Comparison of ENCODE assay signal across 8 cellular contexts in genomic region chr7:65006094-65006992, GRCh38. TPM values are rescaled to one million over a fixed set of nuclear protein-coding genes. Genes with fewer than 3 reads are reported as not detected.
DNase-seq lines count a peak whose midpoint lies in the region; ATAC-seq and TF ChIP-seq lines count a peak whose summit lies in the region.

TSS of gene ERV3-1 (minus strand) at chr7:65006687. CDS start at chr7:64993026, 13,661 bp downstream.

- peaks cover 14% of the 10 kb centered on the region for H3K27me3 Mint-ChIP-seq in GM23338 (ENCODE audit: insufficient read depth, low read depth, poor library complexity)
- no peaks in the 10 kb centered on the region for H3K27me3 Mint-ChIP-seq in nephron (ENCODE audit: low read depth)
- no peaks in the 10 kb centered on the region for H3K27me3 Mint-ChIP-seq in stimulated activated naive CD8-positive, alpha-beta T cell treated with anti-CD3 and anti-CD28 coated beads, Interleukin-15, Interleukin-2, amounts not matched to agents 100 ng/mL and 50 ng/mL, for 24 hours

- H3K79me2 ChIP-seq in GM23338 (replicated peaks; ENCODE audit: insufficient read depth): peaks cover 46% of the 10 kb centered on the region

- H3K4me1 ChIP-seq in GM23338 (ENCODE audit: insufficient read depth) (peaks cover 15% of the 10 kb centered on the region), RWPE2 (ENCODE audit: insufficient read depth, poor library complexity, severe bottlenecking) (peaks cover 3% of the 10 kb centered on the region)

- peaks cover 25% of the 10 kb centered on the region for H3K36me3 Mint-ChIP-seq in GM23338 (ENCODE audit: low read depth)
- H3K36me3 Mint-ChIP-seq in nephron (ENCODE audit: low read depth): peaks cover 53% of the 10 kb centered on the region
- peaks cover 39% of the 10 kb centered on the region for H3K36me3 Mint-ChIP-seq in stimulated activated naive CD8-positive, alpha-beta T cell treated with anti-CD3 and anti-CD28 coated beads, Interleukin-15, Interleukin-2, amounts not matched to agents 100 ng/mL and 50 ng/mL, for 24 hours (ENCODE audit: low read depth)

- no peaks in the 10 kb centered on the region for H3K27me3 ChIP-seq in GM23338 (ENCODE audit: insufficient read depth)
- H3K27me3 ChIP-seq in RWPE2 (ENCODE audit: insufficient read depth, poor library complexity, severe bottlenecking): no peaks in the 10 kb centered on the region

- peak within 1 kb of the TSS; percentile 1 for H2AFZ ChIP-seq in GM23338

- DNase-seq in Daoy (ENCODE audit: low read depth) (peak; percentile 98), GM23338 (ENCODE audit: low spot score) (peak; percentile 98), LHCN-M2 (ENCODE audit: low read depth) (peak; percentile 97), RWPE2 (ENCODE audit: low spot score) (peak; percentile 93), fibroblast of the aortic adventitia (ENCODE audit: low read depth) (peak; percentile 93)
- DNase-seq in activated effector memory CD4-positive, alpha-beta T cell treated with Interleukin-2 at 50 U/mL for 16 hours: peak; percentile 88

- H3K4me2 ChIP-seq in GM23338: peak within 1 kb of the TSS; percentile 87

- H3K9me3 ChIP-seq in RWPE2 (ENCODE audit: severe bottlenecking): no peaks in the 10 kb centered on the region

- no peaks in the 10 kb centered on the region for H3K36me3 ChIP-seq in GM23338 (ENCODE audit: insufficient read depth)
- peaks cover 11% of the 10 kb centered on the region; the same call in 1 of the 2 replicates for H3K36me3 ChIP-seq in RWPE2 (ENCODE audit: low read depth)

- H4K20me1 ChIP-seq in GM23338 (replicated peaks; ENCODE audit: insufficient read depth): no peaks in the 10 kb centered on the region

- no peaks in the 10 kb centered on the region for H3K9me2 ChIP-seq in GM23338 (ENCODE audit: insufficient read depth)

- TF ChIP-seq CTCF in GM23338 (conservative IDR thresholded peaks at IDR 0.05; ENCODE audit: low read depth in 2 of 2) (no peak), RWPE2 (IDR thresholded peaks at IDR 0.05; ENCODE audit: poor library complexity, severe bottlenecking) (no peak), fibroblast of the aortic adventitia (IDR thresholded peaks at IDR 0.05; ENCODE audit: insufficient read depth, low read length) (no peak), nephron (IDR thresholded peaks at IDR 0.05; ENCODE audit: unreplicated experiment in 3 of 3) (no peak)

- H3K4me3 Mint-ChIP-seq in GM23338 (peak within 1 kb of the TSS; percentile 97), nephron (peak within 1 kb of the TSS; percentile 98 to 99 (median 99))
- H3K4me3 Mint-ChIP-seq in stimulated activated naive CD8-positive, alpha-beta T cell treated with anti-CD3 and anti-CD28 coated beads, Interleukin-15, Interleukin-2, amounts not matched to agents 100 ng/mL and 50 ng/mL, for 24 hours: peak within 1 kb of the TSS; percentile 94

- no peaks in the 10 kb centered on the region for H3F3A ChIP-seq in GM23338 (replicated peaks; ENCODE audit: low read depth)

- H3K9me3 Mint-ChIP-seq in GM23338 (peaks cover 6% of the 10 kb centered on the region; the same call in 2 of the 3 replicates), nephron (peaks cover 33% of the 10 kb centered on the region)
- peaks cover 17% of the 10 kb centered on the region for H3K9me3 Mint-ChIP-seq in stimulated activated naive CD8-positive, alpha-beta T cell treated with anti-CD3 and anti-CD28 coated beads, Interleukin-15, Interleukin-2, amounts not matched to agents 100 ng/mL and 50 ng/mL, for 24 hours

- H3K27ac Mint-ChIP-seq in GM23338 (peak within 1 kb of the TSS; percentile 99), nephron (peak within 1 kb of the TSS; percentile 98 to 99 (median 99))
- H3K27ac Mint-ChIP-seq in stimulated activated naive CD8-positive, alpha-beta T cell treated with anti-CD3 and anti-CD28 coated beads, Interleukin-15, Interleukin-2, amounts not matched to agents 100 ng/mL and 50 ng/mL, for 24 hours: peak within 1 kb of the TSS; percentile 77

- peak within 1 kb of the TSS; percentile 85 for H3K27ac ChIP-seq in GM23338 (ENCODE audit: low read depth)
- peak within 1 kb of the TSS; percentile 36 for H3K27ac ChIP-seq in RWPE2 (ENCODE audit: poor library complexity, severe bottlenecking)

- peaks cover 21% of the 10 kb centered on the region for H3K4me1 Mint-ChIP-seq in GM23338
- peaks cover 23% of the 10 kb centered on the region for H3K4me1 Mint-ChIP-seq in nephron
- H3K4me1 Mint-ChIP-seq in stimulated activated naive CD8-positive, alpha-beta T cell treated with anti-CD3 and anti-CD28 coated beads, Interleukin-15, Interleukin-2, amounts not matched to agents 100 ng/mL and 50 ng/mL, for 24 hours (ENCODE audit: low read depth): peaks cover 49% of the 10 kb centered on the region

- H3K4me3 ChIP-seq in GM23338 (peak within 1 kb of the TSS; percentile 84), RWPE2 (ENCODE audit: severe bottlenecking) (peak within 1 kb of the TSS; percentile 70), fibroblast of the aortic adventitia (ENCODE audit: low read depth, low read length) (peak within 1 kb of the TSS; percentile 93)

- ATAC-seq in GM23338 (peak; percentile 99), RWPE2 (ENCODE audit: low read depth) (peak; percentile 99)

TF ChIP-seq in GM23338, 12 proteins besides CTCF, POLR2A, EP300 and RAD21:
- TF ChIP-seq JUNB (IDR thresholded peaks at IDR 0.05; ENCODE audit: unreplicated experiment) (no peak), POLR2AphosphoS5 (IDR thresholded peaks at IDR 0.05; ENCODE audit: low read depth) (peak; percentile 95), ZNF462 (CRISPR knock-in tag; IDR thresholded peaks at IDR 0.05) (peak; percentile 63; the same call in 1 of the 2 replicates), EZH2 (IDR thresholded peaks at IDR 0.05; ENCODE audit: low read depth, unreplicated experiment) (no peak), CREB1 (CRISPR knock-in tag; IDR thresholded peaks at IDR 0.05; ENCODE audit: low read depth) (peak; percentile 57)

RNA-seq across cellular contexts. Expression of gene ERV3-1, which starts in this region (rescaled TPM):
- total RNA-seq in Daoy (2014; rRNA removed; shearing (Covaris generic)): 5.3 and 8.8 TPM in 2 replicates
- 13.8 and 15.3 TPM in 2 replicates for total RNA-seq in GM23338 (2014; rRNA removed; shearing (Covaris generic))
- 20.1 and 26.8 TPM in 2 replicates for polyA plus RNA-seq in GM23338 (2016; fragmentation: Nextera tagmentation; extraction: Ambion mirVana)
- 13.7 and 19.3 TPM in 2 replicates for total RNA-seq in LHCN-M2 (2014; rRNA removed)
- 7.8 TPM for polyA plus RNA-seq in LHCN-M2 (2012)
- 8.0 and 9.0 TPM in 2 replicates for total RNA-seq in fibroblast of the aortic adventitia (ENCODE audit: low replicate concordance)

Comparison
In these comparisons a context has a peak if more than half of its experiments do, and no peak if none do; other contexts are left out.
1. Peak in every context shown above with its lines: DNase-seq, ATAC-seq, H3K4me3 ChIP-seq and H3K27ac ChIP-seq.